Comparison of ENCODE assay signal across 30 cellular contexts in genomic region chr12:90905691-90906370, GRCh38. TPM values are rescaled to one million over a fixed set of nuclear protein-coding genes. Genes with fewer than 3 reads are reported as not detected.
A peak's percentile ranks its signal among the peaks of the same experiment; 100 is the strongest.
DNase-seq lines count a peak whose midpoint lies in the region; ATAC-seq and TF ChIP-seq lines count a peak whose summit lies in the region.
"Had no signal": no experiment of that assay in that cellular context is flagged by ENCODE, and none has a peak within 500 bp of the region (broad histone marks: within the 10 kb centered on the region; RNA-seq: fewer than 3 reads in every experiment).

No MANE protein-coding gene starts in this region.

- H3K27ac ChIP-seq in brain microvascular endothelial cell (peak overlapping the region; percentile 0), foreskin keratinocyte (peak overlapping the region; percentile 58)
- H3K27ac ChIP-seq: adrenal gland, cardiac muscle cell, pancreas, SJSA1, tibial nerve had no signal

- no peak for TF ChIP-seq CTCF in brain microvascular endothelial cell (IDR thresholded peaks at IDR 0.05; ENCODE audit: low read depth, low read length, missing control alignments)
- no peak for TF ChIP-seq CTCF in foreskin keratinocyte (conservative IDR thresholded peaks at IDR 0.05)
- TF ChIP-seq CTCF in type B pancreatic cell (conservative IDR thresholded peaks at IDR 0.05) = no peak

- in situ Hi-C loops in Caki2 (cut with HindIII; ENCODE audit: low pct_unique_long_range_greater_than_20kb, low sequenced_read_pairs) = no loop called here
- in situ Hi-C loops in brain microvascular endothelial cell (cut with HindIII; ENCODE audit: low pct_ligation_motif_present, low sequenced_read_pairs) = no loop called here

- H3K4me1 ChIP-seq in foreskin keratinocyte = peaks cover 29% of the 10 kb centered on the region
- H3K4me1 ChIP-seq: adrenal gland, BE2C, pancreas, SJSA1 had no signal

- no peaks in the 10 kb centered on the region for H3K36me3 ChIP-seq in brain microvascular endothelial cell (replicated peaks)
- H3K36me3 ChIP-seq: adrenal gland, BE2C, cardiac muscle cell, pancreas, SJSA1, tibial nerve had no signal

- H3K27me3 ChIP-seq in brain microvascular endothelial cell (replicated peaks) (no peaks in the 10 kb centered on the region), foreskin keratinocyte (no peaks in the 10 kb centered on the region)
- H3K27me3 ChIP-seq: adrenal gland, BE2C, cardiac muscle cell, pancreas, SJSA1, tibial nerve had no signal

- no peak overlapping the region for H3K4me3 ChIP-seq in brain microvascular endothelial cell (ENCODE audit: low read depth, low read length)
- H3K4me3 ChIP-seq: adrenal gland, cardiac muscle cell, pancreas, SJSA1, tibial nerve had no signal

- ATAC-seq in foreskin keratinocyte (peak; percentile 96), HG02763 (IDR thresholded peaks at IDR 0.05; ENCODE audit: unreplicated experiment) (no peak), GM21367 (IDR thresholded peaks at IDR 0.05; ENCODE audit: unreplicated experiment) (no peak)
- ATAC-seq: activated CD4-positive, CD25-positive, alpha-beta regulatory T cell treated with anti-CD3 and anti-CD28 coated beads, Interleukin-2, amount 50 U/mL, for 24 hours; Panc1; pancreas had no signal

- H3K4me3 Mint-ChIP-seq in type B pancreatic cell = no peak overlapping the region
- H3K4me3 Mint-ChIP-seq: activated naive CD4-positive, alpha-beta T cell treated with anti-CD3 and anti-CD28 coated beads for 36 hours; CD8-positive, alpha-beta memory T cell had no signal

- DNase-seq in Caki2 (ENCODE audit: low read depth) (peak; percentile 14), M059J (ENCODE audit: low read depth) (peak; percentile 42), brain microvascular endothelial cell (no peak), foreskin keratinocyte (peak; percentile 86 to 92), type B pancreatic cell (ENCODE audit: extremely low spot score, unreplicated experiment) (no peak), 8988T (no peak)
- DNase-seq: activated CD4-positive, alpha-beta T cell treated with anti-CD3 and anti-CD28 coated beads, Interleukin-2, amount 50 U/mL, for 48 hours; activated naive CD4-positive, alpha-beta T cell treated with anti-CD3 and anti-CD28 coated beads for 36 hours; adrenal gland; BE2C; CD8-positive, alpha-beta memory T cell; cortex of kidney; DMS153; GF-D8; NCI-H1105 treated with DMSO at 0.1 percent for 48 hours; NCI-H1930; NCI-H526; NK-92 treated with Interleukin-12 subunit alpha and Interleukin-12 subunit beta, amount 100 ng/mL, for 24 hours; pancreas; T-helper 1 cell had no signal

- H3K4me1 Mint-ChIP-seq in type B pancreatic cell (ENCODE audit: unreplicated experiment) = peaks cover 3% of the 10 kb centered on the region
- H3K4me1 Mint-ChIP-seq: CD8-positive, alpha-beta memory T cell had no signal

- no peaks in the 10 kb centered on the region for H3K27me3 Mint-ChIP-seq in type B pancreatic cell

- H3K27ac Mint-ChIP-seq in type B pancreatic cell = no peak overlapping the region
- H3K27ac Mint-ChIP-seq: activated naive CD4-positive, alpha-beta T cell treated with anti-CD3 and anti-CD28 coated beads for 36 hours; CD8-positive, alpha-beta memory T cell had no signal

- no peaks in the 10 kb centered on the region for H3K36me3 Mint-ChIP-seq in type B pancreatic cell
- H3K36me3 Mint-ChIP-seq: CD8-positive, alpha-beta memory T cell had no signal

- H3K9me3 Mint-ChIP-seq in type B pancreatic cell = no peaks in the 10 kb centered on the region
- H3K9me3 Mint-ChIP-seq: activated naive CD4-positive, alpha-beta T cell treated with anti-CD3 and anti-CD28 coated beads for 36 hours; CD8-positive, alpha-beta memory T cell had no signal

RNA-seq across cellular contexts. Expression of gene CCER1, which starts 49.1 kb away (rescaled TPM):
- not detected in 2 replicates for total RNA-seq in Caki2 (2014; rRNA removed; shearing (Covaris generic); ENCODE audit: low replicate concordance)
- not detected in 2 replicates for total RNA-seq in M059J (2014; rRNA removed; shearing (Covaris generic))
- total RNA-seq in foreskin keratinocyte (not detected in 2 replicates), type B pancreatic cell (ENCODE audit: low replicate concordance) (not detected in 2 replicates)
- polyA plus RNA-seq in foreskin keratinocyte = not detected in 2 replicates
- total RNA-seq: A673; activated naive CD4-positive, alpha-beta T cell treated with anti-CD3 and anti-CD28 coated beads for 36 hours; adrenal gland; cardiac muscle cell; CD8-positive, alpha-beta memory T cell; lung microvascular endothelial cell; pancreas; SJSA1; tibial nerve had no signal
- polyA plus RNA-seq: adrenal gland; cardiac muscle cell; CD8-positive, alpha-beta memory T cell; neural cell; pancreas had no signal

Comparison
In these comparisons a context has a peak if more than half of its experiments do, and no peak if none do; other contexts are left out.
1. DNase-seq: peak in Caki2 (single experiment), M059J (single experiment) and foreskin keratinocyte (2 of 2); none in brain microvascular endothelial cell (single experiment), type B pancreatic cell (single experiment) and 8988T (single experiment).